Comparison of ENCODE assay signal across 22 cellular contexts in the genomic region with DNA sequence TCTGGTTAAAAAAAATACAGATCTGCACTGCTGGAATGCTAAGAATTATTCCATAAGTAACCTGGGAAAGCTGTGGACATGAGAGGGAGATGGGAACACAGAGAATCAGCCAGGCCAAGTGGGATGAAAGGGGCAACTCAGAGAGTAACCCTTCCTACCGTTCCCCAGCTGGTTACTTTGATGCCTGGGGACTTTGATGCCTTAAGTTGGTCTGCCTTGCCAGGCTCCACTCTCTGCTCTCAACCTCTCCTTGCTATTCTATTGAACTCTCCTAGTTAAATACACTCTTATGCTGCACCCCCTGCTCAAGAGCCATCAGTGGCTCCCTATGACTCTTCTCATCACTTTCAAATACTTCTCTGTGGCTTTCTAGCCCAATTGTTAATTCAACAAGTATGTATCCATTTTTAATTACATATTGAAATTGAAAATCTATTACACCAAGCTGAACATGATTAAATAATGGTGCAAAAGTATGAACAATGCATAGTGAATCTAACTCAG.
"Had no signal": no experiment of that assay in that cellular context is flagged by ENCODE, and none has a peak within 500 bp of the region (broad histone marks: within the 10 kb centered on the region; RNA-seq: fewer than 3 reads in every experiment).

No MANE protein-coding gene starts in this region.

- H3K27ac Mint-ChIP-seq: activated CD4-positive, alpha-beta T cell treated with anti-CD3 and anti-CD28 coated beads for 36 hours; activated naive CD4-positive, alpha-beta T cell treated with anti-CD3 and anti-CD28 coated beads, Interleukin-2, amount 10 ng/mL, durations not matched to agents 7 days and 5 days; activated T-helper 1 cell treated with anti-CD3 and anti-CD28 coated beads, Interleukin-12 subunit alpha, Interleukin-12 subunit beta, Interleukin-2, Interleukin-4 antibody, amounts not matched to agents 30 ng/mL and 10 ng/mL and 1 ng/mL, durations not matched to agents 14 hours and 24 hours and 36 hours; type B pancreatic cell had no signal

- ATAC-seq: left cardiac atrium, right cardiac atrium had no signal

- H3K36me3 Mint-ChIP-seq: activated naive CD4-positive, alpha-beta T cell treated with anti-CD3 and anti-CD28 coated beads, Interleukin-2, amount 10 ng/mL, durations not matched to agents 7 days and 5 days; brain; type B pancreatic cell had no signal

- H3K27me3 ChIP-seq: ascending aorta, cardiac muscle cell, colonic mucosa, uterus had no signal

- H3K4me1 ChIP-seq: ascending aorta, colonic mucosa, uterus had no signal

- H3K36me3 ChIP-seq: ascending aorta, cardiac muscle cell, colonic mucosa, uterus had no signal

- H3K4me3 Mint-ChIP-seq: activated CD4-positive, alpha-beta T cell treated with anti-CD3 and anti-CD28 coated beads for 36 hours; activated naive CD4-positive, alpha-beta T cell treated with anti-CD3 and anti-CD28 coated beads, Interleukin-2, amount 10 ng/mL, durations not matched to agents 7 days and 5 days; activated T-helper 1 cell treated with anti-CD3 and anti-CD28 coated beads, Interleukin-12 subunit alpha, Interleukin-12 subunit beta, Interleukin-2, Interleukin-4 antibody, amounts not matched to agents 30 ng/mL and 10 ng/mL and 1 ng/mL, durations not matched to agents 14 hours and 24 hours and 36 hours; brain; neural crest cell; type B pancreatic cell had no signal

- H3K27ac ChIP-seq: ascending aorta, cardiac muscle cell, colonic mucosa, uterus had no signal

- H3K9me3 ChIP-seq: colonic mucosa, uterus had no signal

- H3K4me3 ChIP-seq: ascending aorta, cardiac muscle cell, colonic mucosa, uterus had no signal

- DNase-seq: activated CD4-positive, CD25-positive, alpha-beta regulatory T cell; activated gamma-delta T cell; cerebellar nuclear complex; colonic mucosa; islet precursor cell; left cardiac atrium; left ventricle myocardium superior; mammary epithelial cell; midbrain; occipital lobe; right cardiac atrium; stimulated activated naive CD4-positive, alpha-beta T cell treated with Interleukin-2 at 50 U/mL for 16 hours; T-helper 2 cell; uterus had no signal

- H3K9me3 Mint-ChIP-seq: neural crest cell had no signal
